31 cellular contexts compared by ENCODE assay signal in the genomic region with DNA sequence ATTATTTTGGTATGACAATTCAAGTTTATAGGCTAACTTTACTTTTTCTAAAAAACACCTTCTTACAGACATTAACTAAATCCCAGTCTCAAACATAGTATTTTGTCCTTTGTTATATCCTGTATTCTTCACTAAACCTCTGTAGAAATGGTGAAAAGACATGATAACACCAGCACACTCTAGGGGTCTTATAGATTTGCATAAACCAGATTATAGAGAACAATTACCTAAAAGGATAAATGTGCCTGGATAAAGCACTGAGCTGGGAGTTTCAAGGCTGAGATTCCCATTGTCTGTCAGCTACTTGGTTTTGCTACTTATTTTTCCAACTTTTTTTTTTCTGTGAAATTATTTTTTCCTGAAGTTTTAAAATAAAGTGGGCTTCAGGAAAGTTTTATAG.
"Had no signal": no experiment of that assay in that cellular context is flagged by ENCODE, and none has a peak within 500 bp of the region (broad histone marks: within the 10 kb centered on the region; RNA-seq: fewer than 3 reads in every experiment).

No MANE protein-coding gene starts in this region.

- H3K4me1 ChIP-seq: adrenal gland, ascending aorta, breast epithelium, colonic mucosa had no signal

- H3K4me1 Mint-ChIP-seq: activated CD4-positive, alpha-beta T cell treated with anti-CD3 and anti-CD28 coated beads for 36 hours; activated CD4-positive, alpha-beta T cell treated with anti-CD3 and anti-CD28 coated beads, Interleukin-2, amount 10 ng/mL, durations not matched to agents 24 days and 14 days; activated CD8-positive, alpha-beta memory T cell treated with anti-CD3 and anti-CD28 coated beads, Interleukin-2, amount 10 ng/mL, durations not matched to agents 7 days and 5 days; activated naive CD4-positive, alpha-beta T cell treated with anti-CD3 and anti-CD28 coated beads, Interleukin-2, amount 50 U/mL, for 24 hours; activated naive CD8-positive, alpha-beta T cell treated with anti-CD3 and anti-CD28 coated beads for 36 hours; activated naive CD8-positive, alpha-beta T cell treated with anti-CD3 and anti-CD28 coated beads, Interleukin-2, amount 50 U/mL, for 24 hours; brain had no signal

- H3K27ac ChIP-seq: adrenal gland, ascending aorta, breast epithelium, cardiac muscle cell, colonic mucosa had no signal

- DNase-seq: activated CD4-positive, alpha-beta memory T cell treated with anti-CD3 and anti-CD28 coated beads for 36 hours; activated CD4-positive, alpha-beta T cell treated with anti-CD3 and anti-CD28 coated beads for 36 hours; activated CD4-positive, alpha-beta T cell treated with anti-CD3 and anti-CD28 coated beads, Interleukin-2, amount 10 ng/mL, durations not matched to agents 24 days and 14 days; activated CD4-positive, CD25-positive, alpha-beta regulatory T cell; activated CD4-positive, CD25-positive, alpha-beta regulatory T cell treated with anti-CD3 and anti-CD28 coated beads, Interleukin-2, amount 50 U/mL, for 72 hours; activated CD8-positive, alpha-beta memory T cell treated with anti-CD3 and anti-CD28 coated beads, Interleukin-2, amount 10 ng/mL, durations not matched to agents 7 days and 5 days; activated CD8-positive, alpha-beta memory T cell treated with anti-CD3 and anti-CD28 coated beads, Interleukin-2, amount 50 U/mL, for 4 hours; activated CD8-positive, alpha-beta T cell treated with anti-CD3 and anti-CD28 coated beads, Interleukin-2, amount 10 ng/mL, durations not matched to agents 7 days and 5 days; activated effector memory CD4-positive, alpha-beta T cell treated with anti-CD3 and anti-CD28 coated beads, Interleukin-2, amount 50 U/mL, for 16 hours; activated naive CD4-positive, alpha-beta T cell treated with anti-CD3 and anti-CD28 coated beads for 36 hours; activated naive CD8-positive, alpha-beta T cell treated with anti-CD3 and anti-CD28 coated beads for 36 hours; activated naive CD8-positive, alpha-beta T cell treated with anti-CD3 and anti-CD28 coated beads, Interleukin-2, amount 50 U/mL, for 24 hours; activated T-cell treated with anti-CD3 and anti-CD28 coated beads, Interleukin-2, amount 50 U/mL, for 1 hour; activated T-cell treated with anti-CD3 and anti-CD28 coated beads, Interleukin-2, amount 50 U/mL, for 48 hours; adrenal gland; central memory CD4-positive, alpha-beta T cell; cerebellar nuclear complex; colonic mucosa; effector CD8-positive, alpha-beta T cell; foreskin fibroblast; head of caudate nucleus; T-helper 2 cell had no signal

- ATAC-seq: activated CD4-positive, alpha-beta T cell treated with anti-CD3 and anti-CD28 coated beads for 36 hours; activated CD8-positive, alpha-beta memory T cell treated with anti-CD3 and anti-CD28 coated beads, Interleukin-2, amount 10 ng/mL, durations not matched to agents 7 days and 5 days; activated CD8-positive, alpha-beta T cell treated with anti-CD3 and anti-CD28 coated beads, Interleukin-2, amount 10 ng/mL, durations not matched to agents 7 days and 5 days; activated naive CD8-positive, alpha-beta T cell treated with anti-CD3 and anti-CD28 coated beads, Interleukin-2, amount 50 U/mL, for 24 hours; esophagus mucosa had no signal

- H3K9me3 ChIP-seq: adrenal gland, ascending aorta, breast epithelium, colonic mucosa had no signal

- H3K27me3 Mint-ChIP-seq: activated CD4-positive, alpha-beta memory T cell treated with anti-CD3 and anti-CD28 coated beads for 36 hours; activated CD4-positive, alpha-beta T cell treated with anti-CD3 and anti-CD28 coated beads for 36 hours; activated CD4-positive, alpha-beta T cell treated with anti-CD3 and anti-CD28 coated beads, Interleukin-2, amount 10 ng/mL, durations not matched to agents 24 days and 14 days; activated CD8-positive, alpha-beta memory T cell treated with anti-CD3 and anti-CD28 coated beads, Interleukin-2, amount 10 ng/mL, durations not matched to agents 7 days and 5 days; activated naive CD4-positive, alpha-beta T cell treated with anti-CD3 and anti-CD28 coated beads, Interleukin-2, amount 50 U/mL, for 24 hours; activated naive CD8-positive, alpha-beta T cell treated with anti-CD3 and anti-CD28 coated beads for 36 hours; activated naive CD8-positive, alpha-beta T cell treated with anti-CD3 and anti-CD28 coated beads, Interleukin-2, amount 50 U/mL, for 24 hours had no signal

- H3K27ac Mint-ChIP-seq: activated CD4-positive, alpha-beta memory T cell treated with anti-CD3 and anti-CD28 coated beads for 36 hours; activated CD4-positive, alpha-beta T cell treated with anti-CD3 and anti-CD28 coated beads for 36 hours; activated CD4-positive, alpha-beta T cell treated with anti-CD3 and anti-CD28 coated beads, Interleukin-2, amount 10 ng/mL, durations not matched to agents 24 days and 14 days; activated CD8-positive, alpha-beta memory T cell treated with anti-CD3 and anti-CD28 coated beads, Interleukin-2, amount 10 ng/mL, durations not matched to agents 7 days and 5 days; activated CD8-positive, alpha-beta T cell treated with anti-CD3 and anti-CD28 coated beads, Interleukin-2, amount 10 ng/mL, durations not matched to agents 7 days and 5 days; activated naive CD4-positive, alpha-beta T cell treated with anti-CD3 and anti-CD28 coated beads for 36 hours; activated naive CD4-positive, alpha-beta T cell treated with anti-CD3 and anti-CD28 coated beads, Interleukin-2, amount 50 U/mL, for 24 hours; activated naive CD8-positive, alpha-beta T cell treated with anti-CD3 and anti-CD28 coated beads for 36 hours; activated naive CD8-positive, alpha-beta T cell treated with anti-CD3 and anti-CD28 coated beads, Interleukin-2, amount 50 U/mL, for 24 hours; activated T-helper 1 cell treated with anti-CD3 and anti-CD28 coated beads, Interleukin-12 subunit alpha, Interleukin-12 subunit beta, Interleukin-2, Interleukin-4 antibody, amounts not matched to agents 30 ng/mL and 10 ng/mL and 1 ng/mL, durations not matched to agents 14 hours and 24 hours and 36 hours; activated T-helper 2 cell treated with anti-CD3 and anti-CD28 coated beads, Interferon-gamma antibody, Interleukin-2, Interleukin-4, amounts not matched to agents 10 μg/mL and 5 μg/mL and 100 μg/mL, durations not matched to agents 14 hours and 24 hours and 36 hours; brain had no signal

- H3K9me3 Mint-ChIP-seq: activated naive CD4-positive, alpha-beta T cell treated with anti-CD3 and anti-CD28 coated beads, Interleukin-2, amount 50 U/mL, for 24 hours; activated naive CD8-positive, alpha-beta T cell treated with anti-CD3 and anti-CD28 coated beads, Interleukin-2, amount 50 U/mL, for 24 hours had no signal

- FAIRE-seq: frontal cortex had no signal

- H3K4me3 ChIP-seq: adrenal gland, ascending aorta, breast epithelium, cardiac muscle cell, colonic mucosa had no signal

- H3K27me3 ChIP-seq: adrenal gland, ascending aorta, breast epithelium, cardiac muscle cell, colonic mucosa had no signal

- H3K36me3 Mint-ChIP-seq: activated CD4-positive, alpha-beta memory T cell treated with anti-CD3 and anti-CD28 coated beads for 36 hours; activated CD8-positive, alpha-beta memory T cell treated with anti-CD3 and anti-CD28 coated beads, Interleukin-2, amount 10 ng/mL, durations not matched to agents 7 days and 5 days; activated naive CD4-positive, alpha-beta T cell treated with anti-CD3 and anti-CD28 coated beads, Interleukin-2, amount 50 U/mL, for 24 hours; activated naive CD8-positive, alpha-beta T cell treated with anti-CD3 and anti-CD28 coated beads for 36 hours; brain had no signal

- H3K36me3 ChIP-seq: adrenal gland, ascending aorta, breast epithelium, cardiac muscle cell, colonic mucosa had no signal

- H3K4me3 Mint-ChIP-seq: activated CD4-positive, alpha-beta memory T cell treated with anti-CD3 and anti-CD28 coated beads for 36 hours; activated CD4-positive, alpha-beta T cell treated with anti-CD3 and anti-CD28 coated beads for 36 hours; activated CD4-positive, alpha-beta T cell treated with anti-CD3 and anti-CD28 coated beads, Interleukin-2, amount 10 ng/mL, durations not matched to agents 24 days and 14 days; activated CD8-positive, alpha-beta memory T cell treated with anti-CD3 and anti-CD28 coated beads, Interleukin-2, amount 10 ng/mL, durations not matched to agents 7 days and 5 days; activated CD8-positive, alpha-beta T cell treated with anti-CD3 and anti-CD28 coated beads, Interleukin-2, amount 10 ng/mL, durations not matched to agents 7 days and 5 days; activated naive CD4-positive, alpha-beta T cell treated with anti-CD3 and anti-CD28 coated beads for 36 hours; activated naive CD4-positive, alpha-beta T cell treated with anti-CD3 and anti-CD28 coated beads, Interleukin-2, amount 50 U/mL, for 24 hours; activated naive CD8-positive, alpha-beta T cell treated with anti-CD3 and anti-CD28 coated beads for 36 hours; activated naive CD8-positive, alpha-beta T cell treated with anti-CD3 and anti-CD28 coated beads, Interleukin-2, amount 50 U/mL, for 24 hours; activated T-helper 1 cell treated with anti-CD3 and anti-CD28 coated beads, Interleukin-12 subunit alpha, Interleukin-12 subunit beta, Interleukin-2, Interleukin-4 antibody, amounts not matched to agents 30 ng/mL and 10 ng/mL and 1 ng/mL, durations not matched to agents 14 hours and 24 hours and 36 hours; brain had no signal
